Comparison of ENCODE assay signal across 18 cellular contexts in the genomic region with DNA sequence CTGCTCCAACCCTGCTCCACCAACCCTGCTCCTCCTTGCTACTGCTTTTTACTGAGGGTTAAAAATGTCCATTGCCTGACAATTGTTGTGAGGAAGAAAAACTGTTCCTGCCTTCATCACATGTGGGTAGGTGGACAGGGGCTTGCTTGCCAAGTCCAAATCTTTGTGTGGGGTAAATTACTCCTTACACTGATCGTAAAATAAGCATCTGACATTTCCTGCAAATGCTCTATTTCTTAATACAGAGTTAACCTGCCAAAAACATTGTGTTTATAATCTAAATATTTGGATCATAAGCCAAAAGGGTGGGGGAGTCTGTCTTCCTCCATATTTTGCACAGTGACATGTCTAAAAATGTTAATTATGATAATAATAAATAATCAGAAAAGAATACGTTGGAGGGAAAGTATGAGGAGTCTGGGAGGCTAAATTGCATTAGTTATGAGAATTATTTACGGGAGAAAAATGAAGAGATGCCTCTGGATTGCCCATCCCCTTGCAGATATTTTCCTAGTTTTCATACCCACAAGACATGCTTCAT.
DNase-seq lines count a peak whose midpoint lies in the region; ATAC-seq and TF ChIP-seq lines count a peak whose summit lies in the region.
"Had no signal": no experiment of that assay in that cellular context is flagged by ENCODE, and none has a peak within 500 bp of the region (broad histone marks: within the 10 kb centered on the region; RNA-seq: fewer than 3 reads in every experiment).

No MANE protein-coding gene starts in this region.

- peak; percentile 33 for DNase-seq in NCI-H446 treated with DMSO at 0.1 percent for 48 hours (lab: John Stamatoyannopoulos, UW)
- no peak for DNase-seq in NCI-H446 (lab: John Stamatoyannopoulos, UW)
- DNase-seq in fibroblast of mammary gland (ENCODE audit: low read depth) = peak; percentile 38
- no peak for DNase-seq in omental fat pad (ENCODE audit: low spot score)
- no peak for DNase-seq in foreskin keratinocyte
- DNase-seq in NCI-H1436 treated with DMSO at 0.1 percent for 48 hours (lab: John Stamatoyannopoulos, UW) = no peak
- DNase-seq: BE2C; Calu3; CD4-positive, alpha-beta T cell; NCI-H1417 treated with DMSO at 0.1 percent for 48 hours; NCI-H2029 treated with DMSO at 0.1 percent for 48 hours; NCI-H510A treated with DMSO at 0.1 percent for 48 hours; PC-9 had no signal

- no peak for TF ChIP-seq CTCF in fibroblast of mammary gland (conservative IDR thresholded peaks at IDR 0.05; ENCODE audit: control insufficient read depth, insufficient read depth, low read depth, low read length)
- no peak for TF ChIP-seq CTCF in omental fat pad (IDR thresholded peaks at IDR 0.05)
- no peak for TF ChIP-seq CTCF in foreskin keratinocyte (conservative IDR thresholded peaks at IDR 0.05)

- H3K27ac ChIP-seq in foreskin keratinocyte = no peak overlapping the region
- H3K27ac ChIP-seq: 22Rv1, HL-60, PC-9 had no signal

- H3K27me3 ChIP-seq in foreskin keratinocyte = no peaks in the 10 kb centered on the region
- H3K27me3 ChIP-seq: BE2C had no signal

- peaks cover 14% of the 10 kb centered on the region for H3K4me1 ChIP-seq in foreskin keratinocyte
- H3K4me1 ChIP-seq: HAP-1 had no signal

- ATAC-seq in omental fat pad (ENCODE audit: low FRiP score) = peak; percentile 54
- ATAC-seq in foreskin keratinocyte = no peak
- ATAC-seq in HG03045 (IDR thresholded peaks at IDR 0.05; ENCODE audit: unreplicated experiment) = no peak
- ATAC-seq in GM21576 (IDR thresholded peaks at IDR 0.05; ENCODE audit: unreplicated experiment) = no peak

- no peak overlapping the region for H3K4me3 ChIP-seq in fibroblast of mammary gland (ENCODE audit: control insufficient read depth, low read depth, low read length)
- H3K4me3 ChIP-seq: HAP-1, PC-9 had no signal

Comparison
In these comparisons a context has a peak if more than half of its experiments do, and no peak if none do; other contexts are left out.
1. DNase-seq: peak in NCI-H446 treated with DMSO at 0.1 percent for 48 hours (single experiment) and fibroblast of mammary gland (single experiment); none in NCI-H446 (0 of 2), omental fat pad (single experiment), foreskin keratinocyte (0 of 2) and NCI-H1436 treated with DMSO at 0.1 percent for 48 hours (single experiment).